In genomic region chr4:1310031-1310795, GRCh38 we compare ENCODE assay signal across 9 cellular contexts. TPM values are rescaled to one million over a fixed set of nuclear protein-coding genes. Genes with fewer than 3 reads are reported as not detected.
DNase-seq lines count a peak whose midpoint lies in the region; ATAC-seq and TF ChIP-seq lines count a peak whose summit lies in the region.
"Had no signal": no experiment of that assay in that cellular context is flagged by ENCODE, and none has a peak within 500 bp of the region (broad histone marks: within the 10 kb centered on the region; RNA-seq: fewer than 3 reads in every experiment).

No MANE protein-coding gene starts in this region.

- no peak overlapping the region for H3K9ac ChIP-seq in Karpas-422 (ENCODE audit: low read length)

- TF ChIP-seq POLR2A in testis (IDR thresholded peaks at IDR 0.05): no peak

- H4K20me1 ChIP-seq in Karpas-422 (ENCODE audit: insufficient read depth, low read depth, low read length): 0 out of 2 replicates have a peak, but pooled peaks cover 8% of the 10 kb centered on the region

- peaks cover 76% of the 10 kb centered on the region for H3K79me2 ChIP-seq in Karpas-422 (ENCODE audit: low read length)

- H3K27me3 ChIP-seq in lower lobe of right lung (ENCODE audit: low read depth) (no peaks in the 10 kb centered on the region), testis (no peaks in the 10 kb centered on the region), Karpas-422 (ENCODE audit: low read length) (no peaks in the 10 kb centered on the region)

- H3K9me3 ChIP-seq in lower lobe of right lung: no peaks in the 10 kb centered on the region
- no peaks in the 10 kb centered on the region for H3K9me3 ChIP-seq in testis
- H3K9me3 ChIP-seq in Karpas-422 (ENCODE audit: low read length): no peaks in the 10 kb centered on the region

- peaks cover 46% of the 10 kb centered on the region for H3K4me1 Mint-ChIP-seq in T-helper 1 cell treated with Interleukin-12 subunit alpha and Interleukin-12 subunit beta and Interleukin-4 antibody, amounts not matched to agents 30 μg/mL and 1 μg/mL, for 36 hours (ENCODE audit: low read depth)
- peaks cover 49% of the 10 kb centered on the region for H3K4me1 Mint-ChIP-seq in dendritic cell treated with granulocyte-macrophage colony-stimulating factor and Interleukin-4, amounts not matched to agents 40 ng/mL and 50 ng/mL, for 4 days (ENCODE audit: low read depth)

- H3K9me3 Mint-ChIP-seq in T-helper 1 cell treated with Interleukin-12 subunit alpha and Interleukin-12 subunit beta and Interleukin-4 antibody, amounts not matched to agents 30 μg/mL and 1 μg/mL, for 36 hours: no peaks in the 10 kb centered on the region
- no peaks in the 10 kb centered on the region for H3K9me3 Mint-ChIP-seq in dendritic cell treated with granulocyte-macrophage colony-stimulating factor and Interleukin-4, amounts not matched to agents 40 ng/mL and 50 ng/mL, for 4 days

- intact Hi-C loops in dendritic cell treated with granulocyte-macrophage colony-stimulating factor and Interleukin-4, amounts not matched to agents 40 ng/mL and 50 ng/mL, for 4 days (cut with micrococcal nuclease): no loop called here
- intact Hi-C loops in lower lobe of right lung (cut with DNase I) (no loop called here), testis (cut with DNase I; ENCODE audit: low total_unique reads) (no loop called here)

- no peak overlapping the region for H3K4me2 ChIP-seq in Karpas-422 (ENCODE audit: low read depth, low read length, poor library complexity, severe bottlenecking)

- 59 to 61% methylated on average over 15 to 32 of the region's 32 CpGs for WGBS in testis, 2 donors

- ATAC-seq in lower lobe of right lung: no peak
- no peak for ATAC-seq in GM18907 (IDR thresholded peaks at IDR 0.05; ENCODE audit: unreplicated experiment)
- ATAC-seq in GM21786 (IDR thresholded peaks at IDR 0.05; ENCODE audit: unreplicated experiment): no peak

- H3K9me2 ChIP-seq in Karpas-422 (replicated peaks; ENCODE audit: insufficient read depth, low read length): no peaks in the 10 kb centered on the region

- H3K36me3 ChIP-seq in lower lobe of right lung (peaks cover 38% of the 10 kb centered on the region), testis (ENCODE audit: low read depth, missing control alignments) (no peaks in the 10 kb centered on the region), Karpas-422 (ENCODE audit: insufficient read depth, low read length) (peaks cover 14% of the 10 kb centered on the region)

- H3K4me1 ChIP-seq in lower lobe of right lung (peaks cover 30% of the 10 kb centered on the region), testis (peaks cover 29% of the 10 kb centered on the region), Karpas-422 (ENCODE audit: low read length) (peaks cover 11% of the 10 kb centered on the region)

- peaks cover 18% of the 10 kb centered on the region for H3K36me3 Mint-ChIP-seq in T-helper 1 cell treated with Interleukin-12 subunit alpha and Interleukin-12 subunit beta and Interleukin-4 antibody, amounts not matched to agents 30 μg/mL and 1 μg/mL, for 36 hours (ENCODE audit: low read depth)
- H3K36me3 Mint-ChIP-seq in dendritic cell treated with granulocyte-macrophage colony-stimulating factor and Interleukin-4, amounts not matched to agents 40 ng/mL and 50 ng/mL, for 4 days (ENCODE audit: low read depth): peaks cover 72% of the 10 kb centered on the region

- no peak overlapping the region for H3K27ac Mint-ChIP-seq in T-helper 1 cell treated with Interleukin-12 subunit alpha and Interleukin-12 subunit beta and Interleukin-4 antibody, amounts not matched to agents 30 μg/mL and 1 μg/mL, for 36 hours
- peak overlapping the region; percentile 75 for H3K27ac Mint-ChIP-seq in dendritic cell treated with granulocyte-macrophage colony-stimulating factor and Interleukin-4, amounts not matched to agents 40 ng/mL and 50 ng/mL, for 4 days

- no peak overlapping the region for H2AFZ ChIP-seq in Karpas-422 (ENCODE audit: low read length)

- H3K27ac ChIP-seq in lower lobe of right lung: peak overlapping the region; percentile 65
- H3K27ac ChIP-seq in testis: peak overlapping the region; percentile 8 to 33
- no peak overlapping the region for H3K27ac ChIP-seq in Karpas-422 (ENCODE audit: low read length)

- no peak for DNase-seq in T-helper 1 cell
- no peak for DNase-seq in lower lobe of right lung
- no peak for DNase-seq in testis
- DNase-seq in Karpas-422: no peak
- DNase-seq: OCI-M1 had no signal

- peak overlapping the region; percentile 54 for H3K4me3 ChIP-seq in lower lobe of right lung
- peak overlapping the region; percentile 10 to 54 for H3K4me3 ChIP-seq in testis
- no peak overlapping the region for H3K4me3 ChIP-seq in Karpas-422 (ENCODE audit: low read length)

- TF ChIP-seq CTCF in lower lobe of right lung (IDR thresholded peaks at IDR 0.05) (no peak), testis (IDR thresholded peaks at IDR 0.05) (no peak)

- no peaks in the 10 kb centered on the region for H3K27me3 Mint-ChIP-seq in T-helper 1 cell treated with Interleukin-12 subunit alpha and Interleukin-12 subunit beta and Interleukin-4 antibody, amounts not matched to agents 30 μg/mL and 1 μg/mL, for 36 hours (ENCODE audit: low read depth)
- no peaks in the 10 kb centered on the region for H3K27me3 Mint-ChIP-seq in dendritic cell treated with granulocyte-macrophage colony-stimulating factor and Interleukin-4, amounts not matched to agents 40 ng/mL and 50 ng/mL, for 4 days

- peak overlapping the region; percentile 14 for H3K4me3 Mint-ChIP-seq in T-helper 1 cell treated with Interleukin-12 subunit alpha and Interleukin-12 subunit beta and Interleukin-4 antibody, amounts not matched to agents 30 μg/mL and 1 μg/mL, for 36 hours
- H3K4me3 Mint-ChIP-seq in dendritic cell treated with granulocyte-macrophage colony-stimulating factor and Interleukin-4, amounts not matched to agents 40 ng/mL and 50 ng/mL, for 4 days: peak overlapping the region; percentile 71

RNA-seq across cellular contexts. Expression of gene MAEA, which starts 20.5 kb away (rescaled TPM):
- 65.8 TPM for total RNA-seq in lower lobe of right lung
- 100 to 1,000 TPM in 1 of 2 donors, 10 to 100 TPM in 1; 94.2 to 129 TPM for total RNA-seq in testis
- polyA plus RNA-seq in testis (ENCODE audit: insufficient read depth, low read depth, low replicate concordance): 71.2 TPM
- total RNA-seq in Karpas-422 (2014; rRNA removed; shearing (Covaris generic); ENCODE audit: low replicate concordance): 31.3 and 54.0 TPM in 2 replicates

RNA-seq across cellular contexts. Expression of gene UVSSA, which starts 36.8 kb away (rescaled TPM):
- total RNA-seq in lower lobe of right lung: 27.9 TPM
- 10 to 100 TPM; 71.5 to 94.6 TPM for total RNA-seq in testis
- 35.8 TPM for polyA plus RNA-seq in testis (ENCODE audit: insufficient read depth, low read depth, low replicate concordance)
- total RNA-seq in Karpas-422 (2014; rRNA removed; shearing (Covaris generic); ENCODE audit: low replicate concordance): 12.4 and 16.2 TPM in 2 replicates
